ENCODE assay signal across 9 cellular contexts in genomic region chr20:47576516-47577033, GRCh38.
DNase-seq lines count a peak whose midpoint lies in the region; ATAC-seq, FAIRE-seq and TF ChIP-seq lines count a peak whose summit lies in the region.
"Had no signal": no experiment of that assay in that cellular context is flagged by ENCODE, and none has a peak within 500 bp of the region (broad histone marks: within the 10 kb centered on the region; RNA-seq: fewer than 3 reads in every experiment).

No MANE protein-coding gene starts in this region.

- H3K9me3 Mint-ChIP-seq in activated CD4-positive, alpha-beta memory T cell treated with anti-CD3 and anti-CD28 coated beads, Interleukin-2, amount 10 ng/mL, durations not matched to agents 7 days and 5 days, result no peaks in the 10 kb centered on the region

- no peak for FAIRE-seq in frontal cortex (lab: Jason Lieb, UNC)
- FAIRE-seq: A204.1 had no signal

- peak overlapping the region; percentile 24 for H3K4me3 Mint-ChIP-seq in activated CD4-positive, alpha-beta memory T cell treated with anti-CD3 and anti-CD28 coated beads, Interleukin-2, amount 10 ng/mL, durations not matched to agents 7 days and 5 days

- DNase-seq in DMS 273 (lab: John Stamatoyannopoulos, UW; ENCODE audit: unreplicated experiment) (peak; percentile 69), DMS 273 treated with DMSO at 0.1 percent for 48 hours (lab: John Stamatoyannopoulos, UW) (no peak), NCI-H2171 treated with DMSO at 0.1 percent for 48 hours (lab: John Stamatoyannopoulos, UW) (peak; percentile 87), frontal cortex (ENCODE audit: low spot score in 2 of 2) (peak; percentile 16 to 37), omental fat pad (ENCODE audit: low spot score) (no peak)
- no peak for DNase-seq in activated CD4-positive, alpha-beta memory T cell treated with anti-CD3 and anti-CD28 coated beads, Interleukin-2, amount 10 ng/mL, durations not matched to agents 7 days and 5 days

- no peak for TF ChIP-seq CTCF in omental fat pad (IDR thresholded peaks at IDR 0.05)

- peak; percentile 58 for ATAC-seq in HG02588 (IDR thresholded peaks at IDR 0.05; ENCODE audit: unreplicated experiment)
- ATAC-seq in omental fat pad (ENCODE audit: low FRiP score), result peak; percentile 83
- no peak for ATAC-seq in HG03045 (IDR thresholded peaks at IDR 0.05; ENCODE audit: unreplicated experiment)

- peaks cover 32% of the 10 kb centered on the region for H3K36me3 Mint-ChIP-seq in activated CD4-positive, alpha-beta memory T cell treated with anti-CD3 and anti-CD28 coated beads, Interleukin-2, amount 10 ng/mL, durations not matched to agents 7 days and 5 days (ENCODE audit: low read depth)

- no peak overlapping the region for H3K27ac Mint-ChIP-seq in activated CD4-positive, alpha-beta memory T cell treated with anti-CD3 and anti-CD28 coated beads, Interleukin-2, amount 10 ng/mL, durations not matched to agents 7 days and 5 days

- POLR2A ChIA-PET in activated CD4-positive, alpha-beta memory T cell treated with anti-CD3 and anti-CD28 coated beads, Interleukin-2, amount 10 ng/mL, durations not matched to agents 7 days and 5 days (lab: Charles Lee), result interaction anchor here (2.6 kb wide), 1 partner anchor 75 kb away, joined by 11 read pairs; the partner anchor contains the start of gene NCOA3

- no peaks in the 10 kb centered on the region for H3K27me3 Mint-ChIP-seq in activated CD4-positive, alpha-beta memory T cell treated with anti-CD3 and anti-CD28 coated beads, Interleukin-2, amount 10 ng/mL, durations not matched to agents 7 days and 5 days

- peaks cover 73% of the 10 kb centered on the region for H3K4me1 Mint-ChIP-seq in activated CD4-positive, alpha-beta memory T cell treated with anti-CD3 and anti-CD28 coated beads, Interleukin-2, amount 10 ng/mL, durations not matched to agents 7 days and 5 days

- CTCF ChIA-PET in activated CD4-positive, alpha-beta memory T cell treated with anti-CD3 and anti-CD28 coated beads, Interleukin-2, amount 10 ng/mL, durations not matched to agents 7 days and 5 days (lab: Charles Lee), result interaction anchor here (0.8 to 1.1 kb wide), 3 partner anchors 10 to 32 kb away, joined by 3 to 4 read pairs (median 3); no protein-coding TSS in a partner anchor

Comparison
In these comparisons a context has a peak if more than half of its experiments do, and no peak if none do; other contexts are left out.
1. DNase-seq: peak in DMS 273 (single experiment), NCI-H2171 treated with DMSO at 0.1 percent for 48 hours (single experiment) and frontal cortex (2 of 2); none in DMS 273 treated with DMSO at 0.1 percent for 48 hours (single experiment), activated CD4-positive, alpha-beta memory T cell treated with anti-CD3 and anti-CD28 coated beads, Interleukin-2, amount 10 ng/mL, durations not matched to agents 7 days and 5 days (single experiment) and omental fat pad (single experiment).